In the genomic region with DNA sequence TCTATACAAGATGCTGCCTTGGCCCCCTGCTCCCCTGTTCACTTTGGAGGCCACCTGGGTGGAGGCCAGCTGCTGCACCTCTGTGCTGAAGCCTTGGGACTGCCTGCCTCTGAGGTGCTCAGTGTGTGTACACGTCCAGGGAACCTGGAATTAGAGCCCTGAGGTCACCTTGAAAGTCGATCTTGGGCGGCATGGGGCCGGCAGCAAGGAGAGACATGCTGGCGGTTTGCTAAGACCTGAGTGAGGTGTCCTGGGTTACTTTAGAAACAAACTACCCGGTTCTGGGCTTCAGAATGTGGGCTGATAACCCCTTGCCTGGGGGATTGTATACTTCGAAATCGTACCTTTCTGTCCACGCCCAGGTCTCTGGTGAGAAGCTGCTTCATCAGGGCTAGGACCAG, we compare ENCODE assay signal across 1 cellular context.
TF ChIP-seq lines count a peak whose summit lies in the region.

No MANE protein-coding gene starts in this region.

TF ChIP-seq in IMR-90, 13 proteins besides CTCF, POLR2A, EP300 and RAD21 (continued from another document):
- no peak for TF ChIP-seq MAFK (IDR thresholded peaks at IDR 0.05; ENCODE audit: low read depth, low read length)
- TF ChIP-seq FOS (IDR thresholded peaks at IDR 0.05; ENCODE audit: low read depth, low read length) = no peak
- TF ChIP-seq ELK1 (IDR thresholded peaks at IDR 0.05; ENCODE audit: borderline replicate concordance, low read depth, low read length) = no peak
- no peak for TF ChIP-seq NFE2L2 (IDR thresholded peaks at IDR 0.05; ENCODE audit: low read depth, low read length)
- no peak for TF ChIP-seq CEBPB (IDR thresholded peaks at IDR 0.05; ENCODE audit: low read depth, low read length)
- TF ChIP-seq CHD1 (IDR thresholded peaks at IDR 0.05; ENCODE audit: low read depth, low read length) = no peak
- TF ChIP-seq MAZ (IDR thresholded peaks at IDR 0.05; ENCODE audit: borderline replicate concordance, low read depth, low read length) = no peak
- TF ChIP-seq BHLHE40 (IDR thresholded peaks at IDR 0.05; ENCODE audit: low read depth, low read length) = no peak
- no peak for TF ChIP-seq SMC3 (IDR thresholded peaks at IDR 0.05; ENCODE audit: low read depth, low read length)
- TF ChIP-seq, protein P1, sequence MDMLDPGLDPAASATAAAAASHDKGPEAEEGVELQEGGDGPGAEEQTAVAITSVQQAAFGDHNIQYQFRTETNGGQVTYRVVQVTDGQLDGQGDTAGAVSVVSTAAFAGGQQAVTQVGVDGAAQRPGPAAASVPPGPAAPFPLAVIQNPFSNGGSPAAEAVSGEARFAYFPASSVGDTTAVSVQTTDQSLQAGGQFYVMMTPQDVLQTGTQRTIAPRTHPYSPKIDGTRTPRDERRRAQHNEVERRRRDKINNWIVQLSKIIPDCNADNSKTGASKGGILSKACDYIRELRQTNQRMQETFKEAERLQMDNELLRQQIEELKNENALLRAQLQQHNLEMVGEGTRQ (IDR thresholded peaks at IDR 0.05; ENCODE audit: low read depth, low read length) = no peak
